25 cellular contexts compared by ENCODE assay signal in the genomic region with DNA sequence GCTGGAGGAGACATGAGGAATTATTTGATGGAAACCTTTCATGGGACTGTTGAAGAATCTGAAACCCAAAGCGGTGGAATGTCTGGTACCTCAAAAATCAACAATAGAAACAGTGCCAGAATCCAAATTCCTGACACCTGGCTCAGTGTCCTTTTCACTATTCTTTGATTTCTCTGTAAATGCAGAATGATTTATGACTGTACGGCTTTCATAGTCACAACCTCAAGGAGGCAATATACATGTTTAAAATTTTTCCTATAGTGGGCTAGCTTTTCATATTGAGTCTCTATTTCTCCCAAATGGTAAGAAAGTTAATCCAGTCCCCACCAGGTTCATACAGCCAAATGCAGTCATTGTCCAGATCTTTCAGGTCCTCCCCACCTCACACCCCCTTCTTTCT. TPM values are rescaled to one million over a fixed set of nuclear protein-coding genes. Genes with fewer than 3 reads are reported as not detected.
DNase-seq lines count a peak whose midpoint lies in the region; ATAC-seq and TF ChIP-seq lines count a peak whose summit lies in the region.
"Had no signal": no experiment of that assay in that cellular context is flagged by ENCODE, and none has a peak within 500 bp of the region (broad histone marks: within the 10 kb centered on the region; RNA-seq: fewer than 3 reads in every experiment).

No MANE protein-coding gene starts in this region.

- no peaks in the 10 kb centered on the region for H3K27me3 Mint-ChIP-seq in activated naive CD4-positive, alpha-beta T cell treated with anti-CD3 and anti-CD28 coated beads, Interleukin-2, amount 10 ng/mL, durations not matched to agents 7 days and 5 days
- H3K27me3 Mint-ChIP-seq in activated T-helper 17 cell treated with anti-CD3 and anti-CD28 coated beads, Interleukin-2, amount 50 U/mL, for 72 hours, result no peaks in the 10 kb centered on the region
- H3K27me3 Mint-ChIP-seq: CD4-positive, alpha-beta T cell; CD8-positive, alpha-beta memory T cell had no signal

- intact Hi-C loops in esophagus squamous epithelium (cut with DNase I) (no loop called here), testis (cut with DNase I; ENCODE audit: low total_unique reads) (no loop called here)

- no peaks in the 10 kb centered on the region for H3K9me3 ChIP-seq in esophagus squamous epithelium
- H3K9me3 ChIP-seq in testis, result no peaks in the 10 kb centered on the region
- H3K9me3 ChIP-seq: A549; BE2C; BLaER1 treated with 17β-estradiol and CSF1 and Interleukin-3, amounts not matched to agents 10 nM and 100 nM had no signal

- H3K27ac ChIP-seq in epithelial cell of prostate (peak overlapping the region; percentile 15), esophagus squamous epithelium (no peak overlapping the region), testis (no peak overlapping the region)
- H3K27ac ChIP-seq: A549; BLaER1 treated with 17β-estradiol and CSF1 and Interleukin-3, amounts not matched to agents 10 nM and 100 nM; GM23248 had no signal

- CTCF ChIA-PET in activated naive CD4-positive, alpha-beta T cell treated with anti-CD3 and anti-CD28 coated beads, Interleukin-2, amount 10 ng/mL, durations not matched to agents 7 days and 5 days (lab: Charles Lee), result interaction anchor here (1.3 kb wide), 1 partner anchor 14 kb away, joined by 3 read pairs; no protein-coding TSS in a partner anchor

- no peak overlapping the region for H3K4me3 ChIP-seq in esophagus squamous epithelium
- H3K4me3 ChIP-seq in testis, result no peak overlapping the region
- H3K4me3 ChIP-seq: A549; BLaER1 treated with 17β-estradiol and CSF1 and Interleukin-3, amounts not matched to agents 10 nM and 100 nM; GM12878; GM23248 had no signal

- H3K4me3 Mint-ChIP-seq in activated naive CD4-positive, alpha-beta T cell treated with anti-CD3 and anti-CD28 coated beads, Interleukin-2, amount 10 ng/mL, durations not matched to agents 7 days and 5 days, result no peak overlapping the region
- no peak overlapping the region for H3K4me3 Mint-ChIP-seq in activated T-helper 17 cell treated with anti-CD3 and anti-CD28 coated beads, Interleukin-2, amount 50 U/mL, for 72 hours
- H3K4me3 Mint-ChIP-seq: CD14-positive monocyte; CD4-positive, alpha-beta T cell; CD8-positive, alpha-beta memory T cell had no signal

- H3K36me3 Mint-ChIP-seq in activated naive CD4-positive, alpha-beta T cell treated with anti-CD3 and anti-CD28 coated beads, Interleukin-2, amount 10 ng/mL, durations not matched to agents 7 days and 5 days, result peaks cover 47% of the 10 kb centered on the region
- H3K36me3 Mint-ChIP-seq in activated naive CD4-positive, alpha-beta T cell treated with anti-CD3 and anti-CD28 coated beads, Interleukin-2, amount 50 U/mL, for 72 hours, result peaks cover 27 to 52% of the 10 kb centered on the region in 2 donors
- H3K36me3 Mint-ChIP-seq in activated T-helper 17 cell treated with anti-CD3 and anti-CD28 coated beads, Interleukin-2, amount 50 U/mL, for 72 hours (ENCODE audit: low read depth), result peaks cover 64% of the 10 kb centered on the region

- no peaks in the 10 kb centered on the region for H3K9me3 Mint-ChIP-seq in activated naive CD4-positive, alpha-beta T cell treated with anti-CD3 and anti-CD28 coated beads, Interleukin-2, amount 10 ng/mL, durations not matched to agents 7 days and 5 days
- no peaks in the 10 kb centered on the region for H3K9me3 Mint-ChIP-seq in activated naive CD4-positive, alpha-beta T cell treated with anti-CD3 and anti-CD28 coated beads, Interleukin-2, amount 50 U/mL, for 72 hours
- no peaks in the 10 kb centered on the region for H3K9me3 Mint-ChIP-seq in activated T-helper 17 cell treated with anti-CD3 and anti-CD28 coated beads, Interleukin-2, amount 50 U/mL, for 72 hours
- H3K9me3 Mint-ChIP-seq: CD14-positive monocyte; CD4-positive, alpha-beta T cell; CD8-positive, alpha-beta memory T cell had no signal

- peaks cover 0 to 26% (median 0%) of the 10 kb centered on the region in 3 donors for H3K4me1 ChIP-seq in esophagus squamous epithelium
- no peaks in the 10 kb centered on the region for H3K4me1 ChIP-seq in testis
- H3K4me1 ChIP-seq: BE2C had no signal

- peaks cover 0 to 32% (median 5%) of the 10 kb centered on the region in 3 donors for H3K36me3 ChIP-seq in esophagus squamous epithelium
- no peaks in the 10 kb centered on the region for H3K36me3 ChIP-seq in testis (ENCODE audit: low read depth, missing control alignments)
- H3K36me3 ChIP-seq: BE2C had no signal

- H3K27me3 ChIP-seq in esophagus squamous epithelium, result no peaks in the 10 kb centered on the region
- H3K27me3 ChIP-seq in testis, result no peaks in the 10 kb centered on the region
- H3K27me3 ChIP-seq: BE2C; BLaER1 treated with 17β-estradiol and CSF1 and Interleukin-3, amounts not matched to agents 10 nM and 100 nM had no signal

- H3K4me1 Mint-ChIP-seq in activated naive CD4-positive, alpha-beta T cell treated with anti-CD3 and anti-CD28 coated beads, Interleukin-2, amount 10 ng/mL, durations not matched to agents 7 days and 5 days, result no peaks in the 10 kb centered on the region
- H3K4me1 Mint-ChIP-seq in activated T-helper 17 cell treated with anti-CD3 and anti-CD28 coated beads, Interleukin-2, amount 50 U/mL, for 72 hours, result peaks cover 24% of the 10 kb centered on the region

- TF ChIP-seq POLR2A in esophagus squamous epithelium (IDR thresholded peaks at IDR 0.05) (no peak), testis (IDR thresholded peaks at IDR 0.05) (no peak)

- H3K27ac Mint-ChIP-seq in activated naive CD4-positive, alpha-beta T cell treated with anti-CD3 and anti-CD28 coated beads, Interleukin-2, amount 10 ng/mL, durations not matched to agents 7 days and 5 days, result peak overlapping the region; percentile 6
- peak overlapping the region in 1 of 2 donors; percentile 48 for H3K27ac Mint-ChIP-seq in activated naive CD4-positive, alpha-beta T cell treated with anti-CD3 and anti-CD28 coated beads, Interleukin-2, amount 50 U/mL, for 72 hours
- H3K27ac Mint-ChIP-seq in activated T-helper 17 cell treated with anti-CD3 and anti-CD28 coated beads, Interleukin-2, amount 50 U/mL, for 72 hours, result peak overlapping the region; percentile 67
- H3K27ac Mint-ChIP-seq: CD4-positive, alpha-beta T cell had no signal

- TF ChIP-seq CTCF in esophagus squamous epithelium (IDR thresholded peaks at IDR 0.05) (no peak), testis (IDR thresholded peaks at IDR 0.05) (no peak)

- DNase-seq in activated naive CD4-positive, alpha-beta T cell treated with anti-CD3 and anti-CD28 coated beads, Interleukin-2, amount 10 ng/mL, durations not matched to agents 7 days and 5 days, result no peak
- DNase-seq in activated naive CD4-positive, alpha-beta T cell treated with anti-CD3 and anti-CD28 coated beads, Interleukin-2, amount 50 U/mL, for 72 hours (ENCODE audit: low spot score in 2 of 2), result no peak
- DNase-seq in epithelial cell of prostate (ENCODE audit: low read depth, low spot score), result no peak
- no peak for DNase-seq in esophagus squamous epithelium (lab: John Stamatoyannopoulos, UW)
- DNase-seq in testis, result no peak
- DNase-seq: 8988T; ACHN; AML-193; BE2C; CD4-positive, alpha-beta T cell; CD8-positive, alpha-beta memory T cell; DMS 273 treated with DMSO at 0.1 percent for 48 hours; DMS79; EL; GDM1; GM23248; H7; HCEC 1CT had no signal

- WGBS in esophagus squamous epithelium, 2 donors, result 91 to 97% methylated on average over 2 of the region's 2 CpGs
- WGBS in testis, 2 donors, result 69 to 95% methylated on average over 2 of the region's 2 CpGs

- ATAC-seq in activated naive CD4-positive, alpha-beta T cell treated with anti-CD3 and anti-CD28 coated beads, Interleukin-2, amount 50 U/mL, for 72 hours, result no peak
- ATAC-seq in activated T-helper 17 cell treated with anti-CD3 and anti-CD28 coated beads, Interleukin-2, amount 50 U/mL, for 72 hours (replicated peaks), result no peak
- ATAC-seq in HG02884 (IDR thresholded peaks at IDR 0.05; ENCODE audit: unreplicated experiment), result no peak
- ATAC-seq: A549 had no signal

RNA-seq across cellular contexts. Expression of gene DAPP1, which starts 19.3 kb away (rescaled TPM):
- total RNA-seq in activated naive CD4-positive, alpha-beta T cell treated with anti-CD3 and anti-CD28 coated beads, Interleukin-2, amount 50 U/mL, for 72 hours, result 10 to 100 TPM; 43.3 to 66.9 TPM
- total RNA-seq in activated T-helper 17 cell treated with anti-CD3 and anti-CD28 coated beads, Interleukin-2, amount 50 U/mL, for 72 hours, result 10 to 100 TPM; 52.9 to 58.4 TPM
- 10 to 100 TPM; 34.9 to 73.2 (median 40.7) TPM for total RNA-seq in esophagus squamous epithelium
- total RNA-seq in testis, result 1 to 10 TPM in 1 of 2 donors, under 1 TPM in 1; 0.50 to 1.1 TPM
- polyA plus RNA-seq in testis (ENCODE audit: insufficient read depth, low read depth, low replicate concordance), result 2.4 TPM
- total RNA-seq: GM23248, H1, H7 had no signal
- polyA plus RNA-seq: GM23248, H1 had no signal

RNA-seq across cellular contexts. Expression of gene LAMTOR3, which starts 58.3 kb away (rescaled TPM):
- 10 to 100 TPM; 27.4 to 38.7 TPM for total RNA-seq in activated naive CD4-positive, alpha-beta T cell treated with anti-CD3 and anti-CD28 coated beads, Interleukin-2, amount 50 U/mL, for 72 hours
- total RNA-seq in activated T-helper 17 cell treated with anti-CD3 and anti-CD28 coated beads, Interleukin-2, amount 50 U/mL, for 72 hours, result 10 to 100 TPM; 31.6 to 31.9 TPM
- 10 to 100 TPM; 36.0 to 61.0 (median 49.9) TPM for total RNA-seq in esophagus squamous epithelium
- 10 to 100 TPM; 42.0 to 51.7 TPM for total RNA-seq in testis
- 50.2 TPM for polyA plus RNA-seq in testis (ENCODE audit: insufficient read depth, low read depth, low replicate concordance)

Comparison
In these comparisons a context has a peak if more than half of its experiments do, and no peak if none do; other contexts are left out.
1. RNA of gene DAPP1, which starts 19.3 kb away (total RNA-seq): 43.3 to 66.9 TPM in activated naive CD4-positive, alpha-beta T cell treated with anti-CD3 and anti-CD28 coated beads, Interleukin-2, amount 50 U/mL, for 72 hours, 52.9 to 58.4 TPM in activated T-helper 17 cell treated with anti-CD3 and anti-CD28 coated beads, Interleukin-2, amount 50 U/mL, for 72 hours and 34.9 to 73.2 TPM in esophagus squamous epithelium; 0.50 to 1.1 TPM in testis; every median in the first group is over 10 times any median in the second.